In the genomic region with DNA sequence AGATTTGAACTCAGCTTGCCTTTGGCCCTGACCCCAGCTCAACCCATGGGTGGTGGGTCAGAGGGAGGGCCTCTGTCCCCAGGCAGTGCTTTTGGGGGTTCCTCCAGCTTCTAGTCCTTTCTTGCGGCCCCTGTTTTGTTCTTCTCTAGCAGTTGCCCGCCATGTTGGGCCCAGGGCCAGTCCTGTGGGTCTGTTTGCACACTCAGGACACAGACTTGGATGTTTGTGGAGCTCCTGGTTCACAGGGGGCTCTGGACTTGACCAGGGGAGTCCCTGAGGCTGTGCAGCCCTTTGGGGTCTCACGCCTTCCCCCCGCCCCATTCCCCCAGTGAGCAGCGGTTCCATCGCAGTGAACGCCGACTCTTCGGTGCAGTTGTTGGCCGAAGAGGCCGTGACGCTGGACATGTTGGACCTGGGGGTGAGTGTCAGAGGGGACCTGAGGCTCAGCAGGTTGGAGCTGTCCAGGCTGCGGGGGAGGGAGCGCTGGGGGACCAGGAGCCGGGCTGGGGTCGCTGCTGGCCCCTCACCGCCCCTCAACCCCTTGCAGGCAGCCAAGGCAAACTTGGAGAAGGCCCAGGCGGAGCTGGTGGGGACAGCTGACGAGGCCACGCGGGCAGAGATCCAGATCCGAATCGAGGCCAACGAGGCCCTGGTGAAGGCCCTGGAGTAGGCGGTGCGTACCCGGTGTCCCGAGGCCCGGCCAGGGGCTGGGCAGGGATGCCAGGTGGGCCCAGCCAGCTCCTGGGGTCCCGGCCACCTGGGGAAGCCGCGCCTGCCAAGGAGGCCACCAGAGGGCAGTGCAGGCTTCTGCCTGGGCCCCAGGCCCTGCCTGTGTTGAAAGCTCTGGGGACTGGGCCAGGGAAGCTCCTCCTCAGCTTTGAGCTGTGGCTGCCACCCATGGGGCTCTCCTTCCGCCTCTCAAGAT, we compare ENCODE assay signal across 8 cellular contexts. TPM values are rescaled to one million over a fixed set of nuclear protein-coding genes. Genes with fewer than 3 reads are reported as not detected.
DNase-seq lines count a peak whose midpoint lies in the region; ATAC-seq and TF ChIP-seq lines count a peak whose summit lies in the region.

No MANE protein-coding gene starts in this region.

- H3K9ac ChIP-seq in duodenal mucosa (ENCODE audit: low read depth in 1 of 2, low read length in 2 of 2) = peak overlapping the region; percentile 54 to 65

- H3K27me3 ChIP-seq in A673 (replicated peaks; ENCODE audit: insufficient read depth, low read depth, low read length, poor library complexity) (no peaks in the 10 kb centered on the region), duodenal mucosa (ENCODE audit: control insufficient read depth in 1 of 2, insufficient read depth in 2 of 2, low read length in 2 of 2) (no peaks in the 10 kb centered on the region)

- H3K4me3 ChIP-seq in A673 (ENCODE audit: low read depth, low read length, poor library complexity, severe bottlenecking) = peak overlapping the region; percentile 11
- peak overlapping the region; percentile 26 to 47 for H3K4me3 ChIP-seq in duodenal mucosa (ENCODE audit: low read depth in 1 of 2, low read length in 2 of 2)

- H3K4me1 ChIP-seq in A673 (ENCODE audit: insufficient read depth, low read length, poor library complexity, severe bottlenecking) (peaks cover 39% of the 10 kb centered on the region), duodenal mucosa (ENCODE audit: control insufficient read depth in 1 of 2, insufficient read depth in 2 of 2, low read length in 2 of 2) (peaks cover 34 to 61% of the 10 kb centered on the region in 2 donors)

- no peaks in the 10 kb centered on the region for H3K9me3 ChIP-seq in A673 (ENCODE audit: low read depth, low read length, poor library complexity, severe bottlenecking)
- no peaks in the 10 kb centered on the region for H3K9me3 ChIP-seq in duodenal mucosa (ENCODE audit: control insufficient read depth in 1 of 2, low read length in 2 of 2)

- DNase-seq in A673 (ENCODE audit: low spot score) (peak; percentile 94), GM13977 (ENCODE audit: low spot score) (peak; percentile 94), NCI-H345 (lab: John Stamatoyannopoulos, UW) (peak; percentile 56), medulla oblongata (ENCODE audit: extremely low spot score) (peak; percentile 92)
- peak; percentile 86 to 88 for DNase-seq in activated CD4-positive, alpha-beta T cell treated with anti-CD3 and anti-CD28 coated beads, Interleukin-2, amount 50 U/mL, for 48 hours
- DNase-seq in stimulated activated CD8-positive, alpha-beta memory T cell treated with anti-CD3 and anti-CD28 coated beads, Interleukin-12 subunit alpha, Interleukin-12 subunit beta, amount 100 ng/mL, for 1 hour (ENCODE audit: low read depth) = peak; percentile 78

- peaks cover 7% of the 10 kb centered on the region for H3K36me3 ChIP-seq in A673 (ENCODE audit: insufficient read depth, low read length, poor library complexity, severe bottlenecking)
- no peaks in the 10 kb centered on the region for H3K36me3 ChIP-seq in duodenal mucosa (ENCODE audit: control insufficient read depth in 1 of 2, insufficient read depth in 2 of 2, low read length in 2 of 2)

- TF ChIP-seq CTCF in A673 (conservative IDR thresholded peaks at IDR 0.05; ENCODE audit: low read depth, low read length) (peak; percentile 97), GM13977 (IDR thresholded peaks at IDR 0.05; ENCODE audit: extremely low read depth, insufficient read depth, missing control alignments) (peak; percentile 95)

- no peak for ATAC-seq in HG02938 (IDR thresholded peaks at IDR 0.05; ENCODE audit: unreplicated experiment)

- intact Hi-C loops in A673 (cut with micrococcal nuclease; ENCODE audit: unreplicated experiment) = loop anchor here (5.0 to 10.0 kb wide), 3 partner anchors 219 to 379 kb away; a partner anchor contains a TSS

- POLR2A ChIA-PET in A673 (lab: Charles Lee; ENCODE audit: low non-redundant PET) = interaction anchor here (0.6 to 2.3 kb wide), 4 partner anchors 9 to 25 kb away, joined by 3 to 36 read pairs (median 9); a partner anchor contains a TSS

- in situ Hi-C loops in GM13977 (cut with MboI; ENCODE audit: low pct_unique_long_range_greater_than_20kb, low sequenced_read_pairs, unreplicated experiment) = no loop called here

- TSS peak; percentile 24 for BruUV-seq in A673 (replicated peaks; lab: Mats Ljungman, UMichigan)

- H3K27ac ChIP-seq in A673 (ENCODE audit: low read depth, low read length, poor library complexity, severe bottlenecking) (peak overlapping the region; percentile 95), duodenal mucosa (ENCODE audit: low read depth, low read length) (peak overlapping the region; percentile 90)

- CTCF ChIA-PET in A673 (lab: Charles Lee) = interaction anchor here (0.5 to 1.8 kb wide), 21 partner anchors 9 to 388 kb away, joined by 3 to 149 read pairs (median 4); a partner anchor contains a TSS

RNA-seq across cellular contexts. Expression of a gene that starts 2.5 kb away (rescaled TPM):
- total RNA-seq in A673 (2021) = 237 and 250 TPM in 2 replicates

RNA-seq across cellular contexts. Expression of a gene that starts 4.4 kb away (rescaled TPM):
- total RNA-seq in A673 (2021) = 156 and 169 TPM in 2 replicates

RNA-seq across cellular contexts. Expression of a gene that starts 6.2 kb away (rescaled TPM):
- 13.3 and 15.0 TPM in 2 replicates for total RNA-seq in A673 (2021)

RNA-seq across cellular contexts. Expression of a gene that starts 25.1 kb away (rescaled TPM):
- 287 and 386 TPM in 2 replicates for total RNA-seq in A673 (2021)

RNA-seq across cellular contexts. Expression of a gene that starts 31.3 kb away (rescaled TPM):
- total RNA-seq in A673 (2021) = 69.4 and 88.6 TPM in 2 replicates
